ENCODE assay signal across 25 cellular contexts in genomic region chr9:91384954-91385353, GRCh38.
"Had no signal": no experiment of that assay in that cellular context is flagged by ENCODE, and none has a peak within 500 bp of the region (broad histone marks: within the 10 kb centered on the region; RNA-seq: fewer than 3 reads in every experiment).

No MANE protein-coding gene starts in this region.

- H3K9me3 Mint-ChIP-seq: IgD-negative memory B cell, T-cell had no signal

- H3K4me1 Mint-ChIP-seq: IgD-negative memory B cell, T-cell had no signal

- H3K27ac Mint-ChIP-seq: IgD-negative memory B cell, T-cell had no signal

- H3K4me3 ChIP-seq: K562 had no signal

- H3K36me3 Mint-ChIP-seq: T-cell had no signal

- ATAC-seq: HepG2, K562, Panc1, PC-3, T-cell had no signal

- H3K27me3 Mint-ChIP-seq: IgD-negative memory B cell had no signal

- DNase-seq: Kasumi-1, MV-4-11, NCI-H1048, NCI-H1105, NCI-H1417, NCI-H1436 treated with DMSO at 0.1 percent for 48 hours, NCI-H1694, NCI-H2029, NCI-H2081 treated with DMSO at 0.1 percent for 48 hours, NCI-H2171, NCI-H226, NCI-H446, NCI-H510A, NCI-H524 treated with DMSO at 0.1 percent for 48 hours, NCI-H69, NCI-H774, PC-3, SHP77, SK-N-SH, SW 1271, T-cell had no signal

- H3K4me3 Mint-ChIP-seq: T-cell had no signal
